1 cellular context compared by ENCODE assay signal in genomic region chr2:209368406-209368805, GRCh38.
TF ChIP-seq lines count a peak whose summit lies in the region.

No MANE protein-coding gene starts in this region.

TF ChIP-seq in endothelial cell of umbilical vein, 7 proteins besides CTCF, POLR2A, EP300 and RAD21 (continued from another document):
- no peak for TF ChIP-seq FOS (IDR thresholded peaks at IDR 0.05; ENCODE audit: borderline replicate concordance, insufficient read depth, low read length)
- no peak for TF ChIP-seq POLR2AphosphoS5 (IDR thresholded peaks at IDR 0.05; ENCODE audit: insufficient read depth, low read depth, low read length)
- no peak for TF ChIP-seq EZH2 (IDR thresholded peaks at IDR 0.05; ENCODE audit: borderline replicate concordance, low read depth, low read length, severe bottlenecking)
- no peak for TF ChIP-seq MYC (IDR thresholded peaks at IDR 0.05; ENCODE audit: low read depth, low read length)
- no peak for TF ChIP-seq JUN (IDR thresholded peaks at IDR 0.05; ENCODE audit: borderline replicate concordance, insufficient read depth, insufficient read length, low read depth)
TF ChIP-seq in endothelial cell of umbilical vein: peak in this region for 0.
